12 cellular contexts compared by ENCODE assay signal in the genomic region with DNA sequence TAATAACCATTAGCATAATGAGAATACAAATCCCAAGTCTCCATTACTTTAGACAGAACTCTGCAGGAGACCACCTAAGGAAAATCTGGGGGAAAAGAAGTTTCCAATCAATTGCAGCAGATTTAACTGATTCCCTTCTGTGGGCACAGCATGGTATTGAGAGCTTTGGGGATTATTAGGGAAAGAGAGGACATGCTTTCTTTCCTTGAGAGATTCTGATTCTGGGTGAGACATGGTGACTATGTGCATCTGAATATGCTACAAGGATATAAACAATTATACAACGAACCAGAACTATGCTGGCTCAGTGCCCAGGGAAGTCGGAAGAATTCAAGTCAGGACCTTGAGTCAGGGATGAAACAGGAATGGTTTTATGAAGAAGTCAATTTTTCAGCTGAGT.
DNase-seq lines count a peak whose midpoint lies in the region; ATAC-seq and TF ChIP-seq lines count a peak whose summit lies in the region.
"Had no signal": no experiment of that assay in that cellular context is flagged by ENCODE, and none has a peak within 500 bp of the region (broad histone marks: within the 10 kb centered on the region; RNA-seq: fewer than 3 reads in every experiment).

No MANE protein-coding gene starts in this region.

- H3K27me3 Mint-ChIP-seq in mesothelial cell of epicardium (ENCODE audit: low read depth), result no peaks in the 10 kb centered on the region
- no peaks in the 10 kb centered on the region for H3K27me3 Mint-ChIP-seq in activated CD4-positive, alpha-beta T cell treated with anti-CD3 and anti-CD28 coated beads for 36 hours
- H3K27me3 Mint-ChIP-seq: CD4-positive, CD25-positive, alpha-beta regulatory T cell; stimulated activated naive CD8-positive, alpha-beta T cell treated with anti-CD3 and anti-CD28 coated beads, Interleukin-15, Interleukin-2, amounts not matched to agents 100 ng/mL and 50 ng/mL, for 24 hours had no signal

- peaks cover 23% of the 10 kb centered on the region for H3K36me3 Mint-ChIP-seq in mesothelial cell of epicardium
- no peaks in the 10 kb centered on the region for H3K36me3 Mint-ChIP-seq in activated CD4-positive, alpha-beta T cell treated with anti-CD3 and anti-CD28 coated beads for 36 hours (ENCODE audit: low read depth)
- H3K36me3 Mint-ChIP-seq: CD4-positive, CD25-positive, alpha-beta regulatory T cell had no signal

- peaks cover 40% of the 10 kb centered on the region for H3K4me1 Mint-ChIP-seq in mesothelial cell of epicardium
- no peaks in the 10 kb centered on the region for H3K4me1 Mint-ChIP-seq in activated CD4-positive, alpha-beta T cell treated with anti-CD3 and anti-CD28 coated beads for 36 hours
- H3K4me1 Mint-ChIP-seq: activated CD4-positive, alpha-beta memory T cell treated with anti-CD3 and anti-CD28 coated beads, Interleukin-2, amount 10 ng/mL, durations not matched to agents 7 days and 5 days; CD4-positive, CD25-positive, alpha-beta regulatory T cell had no signal

- DNase-seq in AG10803 (ENCODE audit: low read depth) (peak; percentile 77), NCI-H226 (peak; percentile 7), epithelial cell of esophagus (ENCODE audit: low read depth) (peak; percentile 89), mesothelial cell of epicardium (ENCODE audit: low spot score in 2 of 2, unreplicated experiment in 2 of 2) (peak in 1 of 2 experiments; percentile 51), coronary artery (ENCODE audit: low spot score) (no peak)
- DNase-seq in NK-92 treated with Interleukin-12 subunit alpha and Interleukin-12 subunit beta, amount 100 ng/mL, for 24 hours (lab: John Stamatoyannopoulos, UW), result no peak
- no peak for DNase-seq in activated CD4-positive, alpha-beta T cell treated with anti-CD3 and anti-CD28 coated beads for 36 hours
- DNase-seq: activated CD4-positive, alpha-beta memory T cell treated with anti-CD3 and anti-CD28 coated beads, Interleukin-2, amount 10 ng/mL, durations not matched to agents 7 days and 5 days; CD4-positive, CD25-positive, alpha-beta regulatory T cell had no signal

- ATAC-seq in HG02938 (IDR thresholded peaks at IDR 0.05; ENCODE audit: unreplicated experiment), result no peak
- no peak for ATAC-seq in activated CD4-positive, alpha-beta T cell treated with anti-CD3 and anti-CD28 coated beads for 36 hours
- ATAC-seq: mucosa of descending colon had no signal

- peaks cover 19% of the 10 kb centered on the region for H3K9me3 Mint-ChIP-seq in mesothelial cell of epicardium
- peaks cover 7% of the 10 kb centered on the region for H3K9me3 Mint-ChIP-seq in activated CD4-positive, alpha-beta T cell treated with anti-CD3 and anti-CD28 coated beads for 36 hours (ENCODE audit: low read depth)
- H3K9me3 Mint-ChIP-seq: stimulated activated naive CD8-positive, alpha-beta T cell treated with anti-CD3 and anti-CD28 coated beads, Interleukin-15, Interleukin-2, amounts not matched to agents 100 ng/mL and 50 ng/mL, for 24 hours had no signal

- H3K27ac Mint-ChIP-seq in mesothelial cell of epicardium, result peak overlapping the region; percentile 72
- H3K27ac Mint-ChIP-seq in activated CD4-positive, alpha-beta T cell treated with anti-CD3 and anti-CD28 coated beads for 36 hours, result no peak overlapping the region
- H3K27ac Mint-ChIP-seq: activated CD4-positive, alpha-beta memory T cell treated with anti-CD3 and anti-CD28 coated beads, Interleukin-2, amount 10 ng/mL, durations not matched to agents 7 days and 5 days; CD4-positive, CD25-positive, alpha-beta regulatory T cell; stimulated activated naive CD8-positive, alpha-beta T cell treated with anti-CD3 and anti-CD28 coated beads, Interleukin-15, Interleukin-2, amounts not matched to agents 100 ng/mL and 50 ng/mL, for 24 hours had no signal

- POLR2A ChIA-PET in activated CD4-positive, alpha-beta T cell treated with anti-CD3 and anti-CD28 coated beads for 36 hours (lab: Charles Lee), result no interaction called here

- H3K27ac ChIP-seq in coronary artery, result no peak overlapping the region

- intact Hi-C loops in activated CD4-positive, alpha-beta T cell treated with anti-CD3 and anti-CD28 coated beads for 36 hours (cut with DNase I, micrococcal nuclease), result no loop called here

- CTCF ChIA-PET in activated CD4-positive, alpha-beta T cell treated with anti-CD3 and anti-CD28 coated beads for 36 hours (lab: Charles Lee), result interaction anchor here (1.5 kb wide), 1 partner anchor 37 kb away, joined by 3 read pairs; no protein-coding TSS in a partner anchor

- H3K4me3 ChIP-seq in AG10803 (ENCODE audit: low read length) (no peak overlapping the region), epithelial cell of esophagus (ENCODE audit: low read length) (no peak overlapping the region), coronary artery (no peak overlapping the region)
- H3K4me3 ChIP-seq: mucosa of descending colon had no signal

- no peak overlapping the region for H3K4me3 Mint-ChIP-seq in mesothelial cell of epicardium
- no peak overlapping the region for H3K4me3 Mint-ChIP-seq in activated CD4-positive, alpha-beta T cell treated with anti-CD3 and anti-CD28 coated beads for 36 hours
- H3K4me3 Mint-ChIP-seq: activated CD4-positive, alpha-beta memory T cell treated with anti-CD3 and anti-CD28 coated beads, Interleukin-2, amount 10 ng/mL, durations not matched to agents 7 days and 5 days; CD4-positive, CD25-positive, alpha-beta regulatory T cell; stimulated activated naive CD8-positive, alpha-beta T cell treated with anti-CD3 and anti-CD28 coated beads, Interleukin-15, Interleukin-2, amounts not matched to agents 100 ng/mL and 50 ng/mL, for 24 hours had no signal

- TF ChIP-seq CTCF in AG10803 (conservative IDR thresholded peaks at IDR 0.05; ENCODE audit: low read length) (no peak), epithelial cell of esophagus (IDR thresholded peaks at IDR 0.05; ENCODE audit: insufficient read depth, low read depth, low read length, missing control alignments) (no peak), mesothelial cell of epicardium (IDR thresholded peaks at IDR 0.05; ENCODE audit: unreplicated experiment) (no peak), coronary artery (IDR thresholded peaks at IDR 0.05) (no peak)

Comparison
In these comparisons a context has a peak if more than half of its experiments do, and no peak if none do; other contexts are left out.
1. DNase-seq: peak in AG10803 (single experiment), NCI-H226 (single experiment) and epithelial cell of esophagus (single experiment); none in coronary artery (single experiment), NK-92 treated with Interleukin-12 subunit alpha and Interleukin-12 subunit beta, amount 100 ng/mL, for 24 hours (single experiment) and activated CD4-positive, alpha-beta T cell treated with anti-CD3 and anti-CD28 coated beads for 36 hours (single experiment).